Comparison of ENCODE assay signal across 8 cellular contexts in genomic region chr6:31202259-31203166, GRCh38. TPM values are rescaled to one million over a fixed set of nuclear protein-coding genes. Genes with fewer than 3 reads are reported as not detected.
DNase-seq lines count a peak whose midpoint lies in the region; ATAC-seq and TF ChIP-seq lines count a peak whose summit lies in the region.

No MANE protein-coding gene starts in this region.

- no peaks in the 10 kb centered on the region; the same call in 1 of the 2 replicates for H3K27me3 Mint-ChIP-seq in WTC11 (ENCODE audit: low read depth)

- peaks cover 0 to 15% (median 0%) of the 10 kb centered on the region in 11 donors for H3K9me3 ChIP-seq in heart right ventricle
- no peaks in the 10 kb centered on the region for H3K9me3 ChIP-seq in left lung
- no peaks in the 10 kb centered on the region for H3K9me3 ChIP-seq in upper lobe of right lung

- POLR2A ChIA-PET in WTC11 (lab: Charles Lee) = no interaction called here

- H3K36me3 ChIP-seq in heart right ventricle (peaks cover 0 to 8% (median 0%) of the 10 kb centered on the region in 9 donors), left lung (no peaks in the 10 kb centered on the region), upper lobe of right lung (no peaks in the 10 kb centered on the region)

- peaks cover 8% of the 10 kb centered on the region for H3K36me3 Mint-ChIP-seq in WTC11

- H3K9me3 Mint-ChIP-seq in WTC11 = peaks cover 13% of the 10 kb centered on the region

- peak overlapping the region in 2 of 10 donors; percentile 11 to 56 for H3K4me3 ChIP-seq in heart right ventricle
- peak overlapping the region in 1 of 2 donors; percentile 47 for H3K4me3 ChIP-seq in left lung
- peak overlapping the region; percentile 2 for H3K4me3 ChIP-seq in upper lobe of right lung

- H3K4me1 ChIP-seq in heart right ventricle (peaks cover 0 to 59% (median 26%) of the 10 kb centered on the region in 9 donors), left lung (peaks cover 3 to 74% of the 10 kb centered on the region in 2 donors), upper lobe of right lung (peaks cover 34% of the 10 kb centered on the region)

- no peak for TF ChIP-seq CTCF in heart right ventricle (IDR thresholded peaks at IDR 0.05)
- no peak for TF ChIP-seq CTCF in WTC11 (IDR thresholded peaks at IDR 0.05)
- no peak for TF ChIP-seq CTCF in left lung (IDR thresholded peaks at IDR 0.05)
- no peak for TF ChIP-seq CTCF in upper lobe of right lung (IDR thresholded peaks at IDR 0.05)

- CTCF ChIA-PET in WTC11 (lab: Charles Lee) = interaction anchor here (1.0 to 1.1 kb wide), 4 partner anchors 10 to 240 kb away, joined by 3 to 13 read pairs (median 4); no protein-coding TSS in a partner anchor

- H3K4me1 Mint-ChIP-seq in WTC11 = peaks cover 18% of the 10 kb centered on the region

- H3K27ac ChIP-seq in heart right ventricle (peak overlapping the region in 8 of 10 donors; percentile 29 to 95 (median 82)), left lung (peak overlapping the region; percentile 82 to 97), upper lobe of right lung (peak overlapping the region; percentile 81)

- no peak overlapping the region for H3K27ac Mint-ChIP-seq in WTC11

- 61 to 63% methylated on average over 11 of the region's 11 CpGs for WGBS in heart right ventricle, 2 donors

- intact Hi-C loops in heart right ventricle (cut with DNase I) = loop anchor here in 1 of 10 donors (5.0 kb wide), 1 partner anchor 70 kb away; the partner anchor contains the start of gene HLA-C
- intact Hi-C loops in left cardiac atrium (cut with DNase I) = no loop called here
- intact Hi-C loops in left lung (cut with DNase I) = no loop called here
- intact Hi-C loops in upper lobe of right lung (cut with DNase I) = no loop called here

- ATAC-seq in heart right ventricle = no peak
- no peak for ATAC-seq in left cardiac atrium
- ATAC-seq in WTC11 = peak; percentile 26
- no peak for ATAC-seq in left lung
- ATAC-seq in upper lobe of right lung = no peak
- ATAC-seq in GM19023 (IDR thresholded peaks at IDR 0.05; ENCODE audit: unreplicated experiment) = no peak

- no peaks in the 10 kb centered on the region for H3K27me3 ChIP-seq in heart right ventricle
- no peaks in the 10 kb centered on the region for H3K27me3 ChIP-seq in left lung
- no peaks in the 10 kb centered on the region for H3K27me3 ChIP-seq in upper lobe of right lung

- no peak for DNase-seq in heart right ventricle
- no peak for DNase-seq in left cardiac atrium
- DNase-seq in WTC11 (ENCODE audit: low spot score) = no peak
- no peak for DNase-seq in left lung
- DNase-seq in upper lobe of right lung = no peak
- no peak for DNase-seq in AG08396 (ENCODE audit: low spot score)
- no peak for DNase-seq in SIG-M5 (lab: John Stamatoyannopoulos, UW)

- no peak overlapping the region for H3K4me3 Mint-ChIP-seq in WTC11

TF ChIP-seq in WTC11, 78 proteins besides CTCF, POLR2A, EP300 and RAD21 (continues in another document):
- TF ChIP-seq TP53 (CRISPR knock-in tag; IDR thresholded peaks at IDR 0.05) (no peak), CBFB (CRISPR knock-in tag; IDR thresholded peaks at IDR 0.05; ENCODE audit: low read depth) (no peak), CREB1 (CRISPR knock-in tag; IDR thresholded peaks at IDR 0.05) (no peak), KAT7 (CRISPR knock-in tag; IDR thresholded peaks at IDR 0.05; ENCODE audit: borderline replicate concordance) (no peak), ZNF121 (CRISPR knock-in tag; IDR thresholded peaks at IDR 0.05) (no peak), USF1 (CRISPR knock-in tag; IDR thresholded peaks at IDR 0.05) (no peak), ZSCAN18 (CRISPR knock-in tag; IDR thresholded peaks at IDR 0.05) (no peak), TEAD1 (CRISPR knock-in tag; IDR thresholded peaks at IDR 0.05) (no peak)
- TF ChIP-seq, protein P1, sequence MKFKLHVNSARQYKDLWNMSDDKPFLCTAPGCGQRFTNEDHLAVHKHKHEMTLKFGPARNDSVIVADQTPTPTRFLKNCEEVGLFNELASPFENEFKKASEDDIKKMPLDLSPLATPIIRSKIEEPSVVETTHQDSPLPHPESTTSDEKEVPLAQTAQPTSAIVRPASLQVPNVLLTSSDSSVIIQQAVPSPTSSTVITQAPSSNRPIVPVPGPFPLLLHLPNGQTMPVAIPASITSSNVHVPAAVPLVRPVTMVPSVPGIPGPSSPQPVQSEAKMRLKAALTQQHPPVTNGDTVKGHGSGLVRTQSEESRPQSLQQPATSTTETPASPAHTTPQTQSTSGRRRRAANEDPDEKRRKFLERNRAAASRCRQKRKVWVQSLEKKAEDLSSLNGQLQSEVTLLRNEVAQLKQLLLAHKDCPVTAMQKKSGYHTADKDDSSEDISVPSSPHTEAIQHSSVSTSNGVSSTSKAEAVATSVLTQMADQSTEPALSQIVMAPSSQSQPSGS (CRISPR knock-in tag; IDR thresholded peaks at IDR 0.05; ENCODE audit: borderline replicate concordance, low read depth) = no peak
- TF ChIP-seq, protein P2, sequence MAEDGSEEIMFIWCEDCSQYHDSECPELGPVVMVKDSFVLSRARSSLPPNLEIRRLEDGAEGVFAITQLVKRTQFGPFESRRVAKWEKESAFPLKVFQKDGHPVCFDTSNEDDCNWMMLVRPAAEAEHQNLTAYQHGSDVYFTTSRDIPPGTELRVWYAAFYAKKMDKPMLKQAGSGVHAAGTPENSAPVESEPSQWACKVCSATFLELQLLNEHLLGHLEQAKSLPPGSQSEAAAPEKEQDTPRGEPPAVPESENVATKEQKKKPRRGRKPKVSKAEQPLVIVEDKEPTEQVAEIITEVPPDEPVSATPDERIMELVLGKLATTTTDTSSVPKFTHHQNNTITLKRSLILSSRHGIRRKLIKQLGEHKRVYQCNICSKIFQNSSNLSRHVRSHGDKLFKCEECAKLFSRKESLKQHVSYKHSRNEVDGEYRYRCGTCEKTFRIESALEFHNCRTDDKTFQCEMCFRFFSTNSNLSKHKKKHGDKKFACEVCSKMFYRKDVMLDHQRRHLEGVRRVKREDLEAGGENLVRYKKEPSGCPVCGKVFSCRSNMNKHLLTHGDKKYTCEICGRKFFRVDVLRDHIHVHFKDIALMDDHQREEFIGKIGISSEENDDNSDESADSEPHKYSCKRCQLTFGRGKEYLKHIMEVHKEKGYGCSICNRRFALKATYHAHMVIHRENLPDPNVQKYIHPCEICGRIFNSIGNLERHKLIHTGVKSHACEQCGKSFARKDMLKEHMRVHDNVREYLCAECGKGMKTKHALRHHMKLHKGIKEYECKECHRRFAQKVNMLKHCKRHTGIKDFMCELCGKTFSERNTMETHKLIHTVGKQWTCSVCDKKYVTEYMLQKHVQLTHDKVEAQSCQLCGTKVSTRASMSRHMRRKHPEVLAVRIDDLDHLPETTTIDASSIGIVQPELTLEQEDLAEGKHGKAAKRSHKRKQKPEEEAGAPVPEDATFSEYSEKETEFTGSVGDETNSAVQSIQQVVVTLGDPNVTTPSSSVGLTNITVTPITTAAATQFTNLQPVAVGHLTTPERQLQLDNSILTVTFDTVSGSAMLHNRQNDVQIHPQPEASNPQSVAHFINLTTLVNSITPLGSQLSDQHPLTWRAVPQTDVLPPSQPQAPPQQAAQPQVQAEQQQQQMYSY (CRISPR knock-in tag; IDR thresholded peaks at IDR 0.05) = no peak
- TF ChIP-seq, protein P3, sequence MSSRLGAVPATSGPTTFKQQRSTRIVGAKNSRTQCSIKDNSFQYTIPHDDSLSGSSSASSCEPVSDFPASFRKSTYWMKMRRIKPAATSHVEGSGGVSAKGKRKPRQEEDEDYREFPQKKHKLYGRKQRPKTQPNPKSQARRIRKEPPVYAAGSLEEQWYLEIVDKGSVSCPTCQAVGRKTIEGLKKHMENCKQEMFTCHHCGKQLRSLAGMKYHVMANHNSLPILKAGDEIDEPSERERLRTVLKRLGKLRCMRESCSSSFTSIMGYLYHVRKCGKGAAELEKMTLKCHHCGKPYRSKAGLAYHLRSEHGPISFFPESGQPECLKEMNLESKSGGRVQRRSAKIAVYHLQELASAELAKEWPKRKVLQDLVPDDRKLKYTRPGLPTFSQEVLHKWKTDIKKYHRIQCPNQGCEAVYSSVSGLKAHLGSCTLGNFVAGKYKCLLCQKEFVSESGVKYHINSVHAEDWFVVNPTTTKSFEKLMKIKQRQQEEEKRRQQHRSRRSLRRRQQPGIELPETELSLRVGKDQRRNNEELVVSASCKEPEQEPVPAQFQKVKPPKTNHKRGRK (CRISPR knock-in tag; IDR thresholded peaks at IDR 0.05; ENCODE audit: borderline replicate concordance) = no peak

RNA-seq across cellular contexts. Expression of gene POU5F1, which starts 32.0 kb away (rescaled TPM):
- total RNA-seq in heart right ventricle = 1 to 10 TPM in 1 of 10 donors, under 1 TPM in 8, not detected in 1; 0.29 to 1.0 (median 0.34) TPM
- 1 to 10 TPM; 1.3 to 2.0 TPM for polyA plus RNA-seq in heart right ventricle
- under 1 TPM; 0.71 to 0.86 TPM for total RNA-seq in left cardiac atrium
- total RNA-seq in WTC11 (2021) = 2,735 to 3,160 TPM (median 3,135 TPM) in 3 replicates
- total RNA-seq in left lung = 1 to 10 TPM; 1.9 TPM
- total RNA-seq in upper lobe of right lung = 2.8 TPM

RNA-seq across cellular contexts. Expression of gene TCF19, which starts 44.1 kb away (rescaled TPM):
- 1 to 10 TPM; 1.6 to 7.3 (median 2.4) TPM for total RNA-seq in heart right ventricle
- polyA plus RNA-seq in heart right ventricle = 1 to 10 TPM; 2.7 to 2.9 TPM
- total RNA-seq in left cardiac atrium = 1 to 10 TPM; 2.2 to 8.3 TPM
- total RNA-seq in WTC11 (2021) = 10.2 to 12.7 TPM (median 10.7 TPM) in 3 replicates
- 10 to 100 TPM; 16.7 to 18.0 TPM for total RNA-seq in left lung
- total RNA-seq in upper lobe of right lung = 4.5 TPM

RNA-seq across cellular contexts. Expression of gene CCHCR1, which starts 44.9 kb away (rescaled TPM):
- total RNA-seq in heart right ventricle (10 to 100 TPM in 7 of 10 donors, 1 to 10 TPM in 3; 8.0 to 15.9 (median 12.5) TPM), left cardiac atrium (10 to 100 TPM; 10.4 to 11.0 TPM), WTC11 (2021) (58.7 to 62.6 TPM (median 61.4 TPM) in 3 replicates), left lung (10 to 100 TPM; 18.9 to 22.1 TPM), upper lobe of right lung (12.5 TPM)
- 10 to 100 TPM in 1 of 2 donors, 1 to 10 TPM in 1; 9.0 to 11.0 TPM for polyA plus RNA-seq in heart right ventricle

Comparison
In these comparisons a context has a peak if more than half of its experiments do, and no peak if none do; other contexts are left out.
1. RNA of gene POU5F1, which starts 32.0 kb away (total RNA-seq): 2,735 to 3,160 TPM in WTC11; 2.8 TPM in upper lobe of right lung (single experiment), 1.9 TPM in left lung, 0.71 to 0.86 TPM in left cardiac atrium and 0.29 to 1.0 TPM in heart right ventricle; every median in the first group is over 100 times any median in the second.
2. Peak in every context shown above with its lines, with median percentiles within 50 percentile points of each other: H3K27ac ChIP-seq.